8 cellular contexts compared by ENCODE assay signal in the genomic region with DNA sequence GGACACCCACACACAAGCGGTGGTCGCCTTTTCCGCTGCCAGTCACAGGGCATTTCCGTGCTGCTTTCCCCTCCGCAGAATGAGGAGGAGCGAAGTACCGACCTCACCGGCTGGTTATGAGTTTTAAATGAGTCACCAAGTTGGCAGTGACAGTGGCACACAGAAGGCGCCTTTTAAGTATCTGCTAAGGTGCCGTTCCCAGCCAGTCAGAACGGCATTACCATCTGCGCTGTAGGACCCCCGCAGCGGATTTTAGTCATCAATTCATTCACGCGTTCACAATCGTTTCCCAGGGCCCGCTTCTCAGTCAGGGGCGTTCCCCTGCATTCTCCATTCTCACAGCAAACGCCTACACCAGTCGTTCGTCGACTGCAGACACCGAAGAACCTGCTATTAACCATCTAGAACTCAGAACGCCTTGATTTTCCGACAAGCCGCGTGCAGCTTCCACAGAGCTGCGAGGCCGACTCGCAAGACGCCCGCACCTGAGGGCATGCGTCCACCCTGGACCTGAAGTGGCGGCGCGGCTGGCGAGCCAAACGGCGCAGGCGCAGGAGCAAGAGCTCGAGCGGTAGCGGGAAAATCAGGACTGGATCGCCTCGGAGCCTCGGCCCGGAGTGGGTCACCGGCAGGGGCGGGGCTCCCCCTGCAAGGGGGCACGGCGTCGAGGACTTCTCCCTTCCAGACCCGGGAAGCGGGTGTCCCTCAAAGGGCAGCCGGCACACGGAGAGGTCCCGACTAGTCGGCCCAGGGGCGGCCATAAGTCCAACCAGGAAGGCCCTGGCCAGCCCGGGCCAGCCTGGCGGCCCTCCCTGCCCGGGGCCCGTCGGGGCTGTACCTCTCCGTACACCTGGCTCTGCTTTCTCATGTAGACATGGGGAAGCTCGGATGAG. TPM values are rescaled to one million over a fixed set of nuclear protein-coding genes. Genes with fewer than 3 reads are reported as not detected.
A peak's percentile ranks its signal among the peaks of the same experiment; 100 is the strongest.
DNase-seq lines count a peak whose midpoint lies in the region; ATAC-seq and TF ChIP-seq lines count a peak whose summit lies in the region.

No MANE protein-coding gene starts in this region.

- H3K27ac ChIP-seq in layer of hippocampus (ENCODE audit: low read depth, low read length): peak overlapping the region; percentile 77

- peaks cover 2% of the 10 kb centered on the region for H3K9me3 Mint-ChIP-seq in chondrocyte (ENCODE audit: low read depth)

- no peaks in the 10 kb centered on the region for H3K27me3 ChIP-seq in layer of hippocampus (ENCODE audit: control insufficient read depth, insufficient read depth, low read length)

- peak overlapping the region; percentile 95 for H3K27ac Mint-ChIP-seq in chondrocyte (ENCODE audit: unreplicated experiment)

- no peak for TF ChIP-seq CTCF in chondrocyte (IDR thresholded peaks at IDR 0.05)

- peaks cover 2% of the 10 kb centered on the region for H3K36me3 Mint-ChIP-seq in chondrocyte (ENCODE audit: low read depth)

- peak overlapping the region; percentile 99 for H3K4me3 Mint-ChIP-seq in chondrocyte (ENCODE audit: unreplicated experiment)

- peak; percentile 62 for ATAC-seq in GM19035 (IDR thresholded peaks at IDR 0.05; ENCODE audit: unreplicated experiment)
- ATAC-seq in HG03342 (IDR thresholded peaks at IDR 0.05; ENCODE audit: unreplicated experiment): peak; percentile 48

- peak; percentile 96 for DNase-seq in AG20443 (ENCODE audit: low spot score)
- peak; percentile 97 for DNase-seq in NCI-H446 treated with DMSO at 0.1 percent for 48 hours (lab: John Stamatoyannopoulos, UW)
- peak; percentile 67 to 74 for DNase-seq in activated CD4-positive, alpha-beta T cell treated with anti-CD3 and anti-CD28 coated beads for 24 hours (ENCODE audit: low read depth in 2 of 2)
- DNase-seq in chondrocyte (ENCODE audit: low spot score): peak; percentile 89
- DNase-seq in stimulated activated CD4-positive, alpha-beta T cell treated with anti-CD3 and anti-CD28 coated beads, Interleukin-1b, Interleukin-23, amount 100 ng/mL, for 1 hour (ENCODE audit: low read depth in 2 of 2): peak; percentile 59 to 66

- H3K4me1 Mint-ChIP-seq in chondrocyte (ENCODE audit: low read depth): peaks cover 28% of the 10 kb centered on the region

- no peaks in the 10 kb centered on the region for H3K27me3 Mint-ChIP-seq in chondrocyte (ENCODE audit: low read depth)

RNA-seq across cellular contexts. Expression of a gene that starts 0.6 kb away (rescaled TPM):
- total RNA-seq in chondrocyte: 8.4 to 16.7 TPM (median 16.0 TPM) in 3 replicates

Comparison
In these comparisons a context has a peak if more than half of its experiments do, and no peak if none do; other contexts are left out.
1. Peak in every context shown above with its lines: DNase-seq, ATAC-seq and H3K27ac ChIP-seq.